Comparison of ENCODE assay signal across 12 cellular contexts in the genomic region with DNA sequence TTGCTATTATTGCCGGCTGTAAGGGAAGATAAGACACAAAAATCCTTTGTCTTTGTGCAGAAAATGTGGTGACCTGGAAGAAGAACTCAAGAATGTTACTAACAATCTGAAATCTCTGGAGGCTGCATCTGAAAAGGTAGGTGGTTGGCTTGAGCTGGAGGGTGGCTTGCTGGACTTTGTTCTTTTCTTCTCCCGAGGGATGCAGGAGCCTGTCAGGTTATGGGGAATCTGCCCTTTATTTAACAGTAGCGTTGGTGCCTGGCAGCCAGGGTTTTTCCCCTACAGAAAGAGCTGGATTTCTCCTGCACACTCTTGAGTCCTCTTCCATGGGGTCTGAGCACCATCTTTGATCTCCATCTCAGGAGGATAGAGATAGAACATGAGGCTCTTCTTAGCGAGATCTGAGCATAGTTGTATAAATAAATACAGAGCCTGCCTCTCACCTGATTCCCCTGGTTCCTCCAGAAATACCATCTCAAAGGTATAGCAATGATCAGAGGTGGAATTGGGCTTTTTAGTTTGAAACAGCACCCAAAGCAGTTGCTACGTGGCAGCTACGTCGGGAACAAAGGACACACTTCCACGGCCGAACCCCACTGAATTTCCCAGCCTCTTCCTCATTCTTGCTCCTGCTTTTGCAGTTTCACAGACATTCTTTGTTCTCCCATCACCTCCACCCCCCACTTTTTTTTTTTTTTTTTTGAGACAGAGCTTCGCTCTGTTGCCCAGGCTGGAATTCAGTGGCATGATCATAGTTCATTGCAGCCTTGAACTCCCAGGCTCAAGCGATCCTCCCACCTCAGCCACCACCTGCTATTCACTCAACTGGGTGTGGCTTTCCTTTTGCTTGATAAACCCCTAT. TPM values are rescaled to one million over a fixed set of nuclear protein-coding genes. Genes with fewer than 3 reads are reported as not detected.
A peak's percentile ranks its signal among the peaks of the same experiment; 100 is the strongest.
DNase-seq lines count a peak whose midpoint lies in the region; FAIRE-seq and TF ChIP-seq lines count a peak whose summit lies in the region.
"Had no signal": no experiment of that assay in that cellular context is flagged by ENCODE, and none has a peak within 500 bp of the region (broad histone marks: within the 10 kb centered on the region; RNA-seq: fewer than 3 reads in every experiment).

No MANE protein-coding gene starts in this region.

- H3K4me3 ChIP-seq in small intestine (ENCODE audit: low read depth in 1 of 2, low read length in 2 of 2), result no peak overlapping the region

- peaks cover 17 to 26% of the 10 kb centered on the region in 2 donors for H3K36me3 ChIP-seq in small intestine (ENCODE audit: control insufficient read depth in 2 of 2, insufficient read depth in 2 of 2, low read length in 2 of 2)

- H3K27me3 ChIP-seq in small intestine (ENCODE audit: control insufficient read depth in 2 of 2, insufficient read depth in 2 of 2, low read length in 2 of 2), result no peaks in the 10 kb centered on the region

- no peak; the same call in 1 of the 2 replicates for TF ChIP-seq POLR2A in GM12891 (IDR thresholded peaks at IDR 0.05; ENCODE audit: low read depth, low read length)

- peaks cover 0 to 2% of the 10 kb centered on the region in 2 donors for H3K4me1 ChIP-seq in small intestine (ENCODE audit: control insufficient read depth in 2 of 2, insufficient read depth in 1 of 2, low read depth in 1 of 2, low read length in 1 of 2)

- no peak for TF ChIP-seq CTCF in VCaP (conservative IDR thresholded peaks at IDR 0.05)

- FAIRE-seq in GM12891 (lab: Jason Lieb, UNC), result no peak
- no peak for FAIRE-seq in small intestine (lab: Jason Lieb, UNC)
- FAIRE-seq: D721Med had no signal

- H3K27ac ChIP-seq in VCaP (peak overlapping the region; percentile 27; the same call in 1 of the 2 replicates), small intestine (ENCODE audit: low read depth in 1 of 2, low read length in 1 of 2) (peak overlapping the region; percentile 42 to 78)

- WGBS in small intestine, 3 donors, result 22 to 53% (median 35%) methylated on average over 11 of the region's 11 CpGs

- DNase-seq in GM12891 (ENCODE audit: insufficient read length, low spot score), result no peak
- peak; percentile 74 for DNase-seq in kidney tubule cell (ENCODE audit: low spot score)
- peak; percentile 67 for DNase-seq in small intestine
- no peak for DNase-seq in NCI-H82 (lab: John Stamatoyannopoulos, UW)
- DNase-seq in nucleus accumbens (lab: John Stamatoyannopoulos, UW), result no peak
- DNase-seq in hepatic stellate cell (ENCODE audit: low spot score), result no peak
- DNase-seq in SIG-M5 (lab: John Stamatoyannopoulos, UW), result no peak
- DNase-seq: aorta, KBM-7, retina had no signal

- H3K9me3 ChIP-seq in small intestine (ENCODE audit: control insufficient read depth, low read depth), result no peaks in the 10 kb centered on the region

TF ChIP-seq in GM12891, 5 proteins besides CTCF, POLR2A, EP300 and RAD21:
- TF ChIP-seq POU2F2 (IDR thresholded peaks at IDR 0.05; ENCODE audit: low read depth, low read length), result no peak
- TF ChIP-seq SPI1 (IDR thresholded peaks at IDR 0.05; ENCODE audit: low read depth, low read length), result no peak
- TF ChIP-seq POLR2AphosphoS5 (IDR thresholded peaks at IDR 0.05; ENCODE audit: low read depth, low read length), result peak; percentile 25

RNA-seq across cellular contexts. Expression of gene TPM4, which starts 12.9 kb away (rescaled TPM):
- 247 TPM for polyA plus RNA-seq in GM12891 (2012; ENCODE audit: low read depth, missing spikeins)
- polyA plus RNA-seq in small intestine, result 100 to 1,000 TPM; 135 to 238 (median 152) TPM

RNA-seq across cellular contexts. Expression of gene RAB8A, which starts 22.5 kb away (rescaled TPM):
- 118 TPM for polyA plus RNA-seq in GM12891 (2012; ENCODE audit: low read depth, missing spikeins)
- polyA plus RNA-seq in small intestine, result 100 to 1,000 TPM in 1 of 3 donors, 10 to 100 TPM in 2; 58.0 to 107 (median 82.7) TPM

RNA-seq across cellular contexts. Expression of gene HSH2D, which starts 54.3 kb away (rescaled TPM):
- 75.2 TPM for polyA plus RNA-seq in GM12891 (2012; ENCODE audit: low read depth, missing spikeins)
- polyA plus RNA-seq in small intestine, result 10 to 100 TPM; 14.8 to 31.3 (median 22.7) TPM

Comparison
In these comparisons a context has a peak if more than half of its experiments do, and no peak if none do; other contexts are left out.
1. DNase-seq: peak in kidney tubule cell (single experiment) and small intestine (single experiment); none in GM12891 (single experiment), NCI-H82 (single experiment), nucleus accumbens (0 of 56), hepatic stellate cell (single experiment) and SIG-M5 (single experiment).